Comparison of ENCODE assay signal across 31 cellular contexts in genomic region chr2:129237966-129238725, GRCh38.
DNase-seq lines count a peak whose midpoint lies in the region; ATAC-seq, FAIRE-seq and TF ChIP-seq lines count a peak whose summit lies in the region.
"Had no signal": no experiment of that assay in that cellular context is flagged by ENCODE, and none has a peak within 500 bp of the region (broad histone marks: within the 10 kb centered on the region; RNA-seq: fewer than 3 reads in every experiment).

No MANE protein-coding gene starts in this region.

- H3K9ac ChIP-seq in mammary epithelial cell (ENCODE audit: insufficient read depth, low read length): no peak overlapping the region
- H3K9ac ChIP-seq: KMS-11 had no signal

- in situ Hi-C loops in mammary epithelial cell (cut with MboI; ENCODE audit: low sequenced_read_pairs in 2 of 2): loop anchor here (25.0 kb wide), 1 partner anchor 501 kb away; no protein-coding TSS in a partner anchor

- dilution Hi-C loops in mammary epithelial cell (cut with HindIII; ENCODE audit: low sequenced_read_pairs): no loop called here

- no peaks in the 10 kb centered on the region for H4K20me1 ChIP-seq in mammary epithelial cell (ENCODE audit: insufficient read depth, low read length)

- no peaks in the 10 kb centered on the region for H3K9me3 ChIP-seq in mammary epithelial cell (replicated peaks; ENCODE audit: insufficient read depth, low read length)
- H3K9me3 ChIP-seq: suprapubic skin, upper lobe of left lung had no signal

- H3K36me3 ChIP-seq in mammary epithelial cell (ENCODE audit: insufficient read depth, low read length): no peaks in the 10 kb centered on the region
- H3K36me3 ChIP-seq: gastroesophageal sphincter, suprapubic skin, upper lobe of left lung had no signal

- no peak overlapping the region for H3K27ac Mint-ChIP-seq in activated T-cell treated with anti-CD3 and anti-CD28 coated beads, Interleukin-2, amount 50 U/mL, for 24 hours
- H3K27ac Mint-ChIP-seq: activated CD4-positive, alpha-beta memory T cell treated with anti-CD3 and anti-CD28 coated beads for 36 hours; activated T-helper 1 cell treated with anti-CD3 and anti-CD28 coated beads, Interleukin-12 subunit alpha, Interleukin-12 subunit beta, Interleukin-2, Interleukin-4 antibody, amounts not matched to agents 30 ng/mL and 10 ng/mL and 1 ng/mL, durations not matched to agents 14 hours and 24 hours and 36 hours; CD4-positive, CD25-positive, alpha-beta regulatory T cell; stimulated activated memory B cell treated with anti-CD40 and anti-IgM and Interleukin-4, amounts not matched to agents 10 μg/mL and 1 μg/mL and 100 μg/mL, for 72 hours had no signal

- H3K4me1 Mint-ChIP-seq in activated T-cell treated with anti-CD3 and anti-CD28 coated beads, Interleukin-2, amount 50 U/mL, for 24 hours (ENCODE audit: low read depth): no peaks in the 10 kb centered on the region
- H3K4me1 Mint-ChIP-seq: CD4-positive, CD25-positive, alpha-beta regulatory T cell; stimulated activated memory B cell treated with anti-CD40 and anti-IgM and Interleukin-4, amounts not matched to agents 10 μg/mL and 1 μg/mL and 100 μg/mL, for 72 hours had no signal

- 96% methylated on average over 6 of the region's 6 CpGs for WGBS in mammary epithelial cell (ENCODE audit: low coverage, missing lambda C conversion rate)

- H3K27me3 Mint-ChIP-seq in activated T-cell treated with anti-CD3 and anti-CD28 coated beads, Interleukin-2, amount 50 U/mL, for 24 hours: no peaks in the 10 kb centered on the region
- H3K27me3 Mint-ChIP-seq: activated CD4-positive, alpha-beta memory T cell treated with anti-CD3 and anti-CD28 coated beads for 36 hours; CD4-positive, CD25-positive, alpha-beta regulatory T cell had no signal

- no peak overlapping the region for H3K27ac ChIP-seq in mammary epithelial cell (ENCODE audit: insufficient read depth, low read depth, low read length)
- H3K27ac ChIP-seq: gastroesophageal sphincter, KMS-11, suprapubic skin, upper lobe of left lung had no signal

- intact Hi-C loops in mammary epithelial cell (cut with micrococcal nuclease): no loop called here

- CTCF ChIA-PET in mammary epithelial cell (lab: Charles Lee; ENCODE audit: low non-redundant PET): no interaction called here

- no peaks in the 10 kb centered on the region for H3K27me3 ChIP-seq in mammary epithelial cell (ENCODE audit: insufficient read depth, low read length)
- H3K27me3 ChIP-seq: gastroesophageal sphincter, suprapubic skin, upper lobe of left lung had no signal

- DNase-seq in M059J (ENCODE audit: low read depth) (peak; percentile 10), mammary epithelial cell (peak; percentile 85), fibroblast of pulmonary artery (ENCODE audit: low read depth) (peak; percentile 8), urothelium cell line (ENCODE audit: low spot score) (peak; percentile 29)
- no peak for DNase-seq in stimulated activated CD4-positive, alpha-beta T cell treated with anti-CD3 and anti-CD28 coated beads, Interleukin-2, amount 100 ng/mL, for 48 hours
- no peak for DNase-seq in activated T-cell treated with anti-CD3 and anti-CD28 coated beads, Interleukin-2, amount 50 U/mL, for 24 hours
- DNase-seq: activated CD4-positive, alpha-beta memory T cell treated with anti-CD3 and anti-CD28 coated beads for 36 hours; activated CD4-positive, alpha-beta T cell treated with anti-CD3 and anti-CD28 coated beads for 1 hour; activated CD8-positive, alpha-beta memory T cell treated with anti-CD3 and anti-CD28 coated beads, Interleukin-2, amount 50 U/mL, for 4 hours; activated naive CD4-positive, alpha-beta T cell treated with Interleukin-2 at 50 U/mL for 16 hours; Calu3; CD4-positive, CD25-positive, alpha-beta regulatory T cell; DMS79 treated with DMSO at 0.1 percent for 48 hours; effector CD4-positive, alpha-beta T cell; GDM1; NCI-H1436; NCI-H2081; NCI-H524 treated with DMSO at 0.1 percent for 48 hours; SHP77; stimulated activated CD4-positive, alpha-beta T cell treated with anti-CD3 and anti-CD28 coated beads, Interleukin-15, amount 100 ng/mL, for 24 hours; upper lobe of left lung had no signal

- H3K4me3 Mint-ChIP-seq in activated T-cell treated with anti-CD3 and anti-CD28 coated beads, Interleukin-2, amount 50 U/mL, for 24 hours: no peak overlapping the region
- H3K4me3 Mint-ChIP-seq: activated CD4-positive, alpha-beta memory T cell treated with anti-CD3 and anti-CD28 coated beads for 36 hours; activated T-helper 1 cell treated with anti-CD3 and anti-CD28 coated beads, Interleukin-12 subunit alpha, Interleukin-12 subunit beta, Interleukin-2, Interleukin-4 antibody, amounts not matched to agents 30 ng/mL and 10 ng/mL and 1 ng/mL, durations not matched to agents 14 hours and 24 hours and 36 hours; brain; CD4-positive, CD25-positive, alpha-beta regulatory T cell; nephron; stimulated activated memory B cell treated with anti-CD40 and anti-IgM and Interleukin-4, amounts not matched to agents 10 μg/mL and 1 μg/mL and 100 μg/mL, for 72 hours had no signal

- H3K9me3 Mint-ChIP-seq in activated T-cell treated with anti-CD3 and anti-CD28 coated beads, Interleukin-2, amount 50 U/mL, for 24 hours: peaks cover 11% of the 10 kb centered on the region
- H3K9me3 Mint-ChIP-seq: activated T-helper 1 cell treated with anti-CD3 and anti-CD28 coated beads, Interleukin-12 subunit alpha, Interleukin-12 subunit beta, Interleukin-2, Interleukin-4 antibody, amounts not matched to agents 30 ng/mL and 10 ng/mL and 1 ng/mL, durations not matched to agents 14 hours and 24 hours and 36 hours had no signal

- FAIRE-seq in urothelium cell line (lab: Jason Lieb, UNC): no peak
- FAIRE-seq: colon, H1 had no signal

- H2AFZ ChIP-seq in mammary epithelial cell (ENCODE audit: low read depth, low read length): no peak overlapping the region

- BruUV-seq in mammary epithelial cell (replicated peaks; lab: Mats Ljungman, UMichigan): no TSS peak

- peaks cover 9% of the 10 kb centered on the region for H3K4me1 ChIP-seq in mammary epithelial cell (ENCODE audit: insufficient read depth, low read length)
- H3K4me1 ChIP-seq: gastroesophageal sphincter, suprapubic skin, upper lobe of left lung had no signal

- H3K36me3 Mint-ChIP-seq in activated T-cell treated with anti-CD3 and anti-CD28 coated beads, Interleukin-2, amount 50 U/mL, for 24 hours (ENCODE audit: low read depth): no peaks in the 10 kb centered on the region
- H3K36me3 Mint-ChIP-seq: activated CD4-positive, alpha-beta memory T cell treated with anti-CD3 and anti-CD28 coated beads for 36 hours; brain; CD4-positive, CD25-positive, alpha-beta regulatory T cell; stimulated activated memory B cell treated with anti-CD40 and anti-IgM and Interleukin-4, amounts not matched to agents 10 μg/mL and 1 μg/mL and 100 μg/mL, for 72 hours had no signal

- no peaks in the 10 kb centered on the region for H3K79me2 ChIP-seq in mammary epithelial cell (ENCODE audit: insufficient read depth, low read length)

- H3K4me2 ChIP-seq in mammary epithelial cell (ENCODE audit: insufficient read depth, low read depth, low read length): no peak overlapping the region
- H3K4me2 ChIP-seq: KMS-11 had no signal

- TF ChIP-seq CTCF in mammary epithelial cell (conservative IDR thresholded peaks at IDR 0.05 in 1 of 2, IDR thresholded peaks at IDR 0.05 in 1 of 2; ENCODE audit: extremely low read depth in 1 of 2, insufficient read depth in 1 of 2, low read depth in 1 of 2, low read length in 2 of 2) (no peak), fibroblast of pulmonary artery (IDR thresholded peaks at IDR 0.05; ENCODE audit: low read length, missing control alignments) (no peak)

- no peak overlapping the region for H3K4me3 ChIP-seq in mammary epithelial cell (replicated peaks in 1 of 3; ENCODE audit: insufficient read depth in 1 of 3, low read depth in 2 of 3, low read length in 3 of 3)
- no peak overlapping the region for H3K4me3 ChIP-seq in fibroblast of pulmonary artery (replicated peaks; ENCODE audit: low read depth, low read length)
- H3K4me3 ChIP-seq: gastroesophageal sphincter, suprapubic skin, upper lobe of left lung had no signal

- no peak for ATAC-seq in GM21528 (IDR thresholded peaks at IDR 0.05; ENCODE audit: low FRiP score, unreplicated experiment)
- ATAC-seq: gastroesophageal sphincter; stimulated activated memory B cell treated with anti-CD40 and anti-IgM and Interleukin-4, amounts not matched to agents 10 μg/mL and 1 μg/mL and 100 μg/mL, for 72 hours had no signal

Comparison
In these comparisons a context has a peak if more than half of its experiments do, and no peak if none do; other contexts are left out.
1. DNase-seq: peak in M059J (single experiment), mammary epithelial cell (single experiment), fibroblast of pulmonary artery (single experiment) and urothelium cell line (single experiment); none in stimulated activated CD4-positive, alpha-beta T cell treated with anti-CD3 and anti-CD28 coated beads, Interleukin-2, amount 100 ng/mL, for 48 hours (0 of 2) and activated T-cell treated with anti-CD3 and anti-CD28 coated beads, Interleukin-2, amount 50 U/mL, for 24 hours (single experiment).